In genomic region chr14:32939254-32940065, GRCh38 we compare ENCODE assay signal across 9 cellular contexts. TPM values are rescaled to one million over a fixed set of nuclear protein-coding genes. Genes with fewer than 3 reads are reported as not detected.
DNase-seq lines count a peak whose midpoint lies in the region; ATAC-seq, FAIRE-seq and TF ChIP-seq lines count a peak whose summit lies in the region.
"Had no signal": no experiment of that assay in that cellular context is flagged by ENCODE, and none has a peak within 500 bp of the region (broad histone marks: within the 10 kb centered on the region; RNA-seq: fewer than 3 reads in every experiment).

No MANE protein-coding gene starts in this region.

- peak overlapping the region; percentile 51 to 91 for H3K27ac ChIP-seq in coronary artery
- H3K27ac ChIP-seq in layer of hippocampus (ENCODE audit: low read depth, low read length) = peak overlapping the region; percentile 88

- TF ChIP-seq POLR2A in GM12891 (IDR thresholded peaks at IDR 0.05; ENCODE audit: low read depth, low read length) = no peak

- H3K27me3 ChIP-seq in layer of hippocampus (ENCODE audit: control insufficient read depth, insufficient read depth, low read length) = no peaks in the 10 kb centered on the region

- DNase-seq in DMS79 treated with DMSO at 0.1 percent for 48 hours (lab: John Stamatoyannopoulos, UW) = peak; percentile 62
- DNase-seq in RPMI7951 (ENCODE audit: low read depth) = peak; percentile 78
- no peak for DNase-seq in coronary artery (ENCODE audit: low spot score)
- DNase-seq in smooth muscle cell of the brain vasculature (ENCODE audit: low read depth, low spot score) = peak; percentile 23
- DNase-seq in GM12891 (ENCODE audit: insufficient read length, low spot score) = no peak

- no peak for FAIRE-seq in GM12891 (lab: Jason Lieb, UNC)

- ATAC-seq in HG02642 (IDR thresholded peaks at IDR 0.05; ENCODE audit: poor library complexity, unreplicated experiment) = peak; percentile 49
- ATAC-seq in GM18868 (IDR thresholded peaks at IDR 0.05; ENCODE audit: unreplicated experiment) = no peak

- TF ChIP-seq CTCF in coronary artery (IDR thresholded peaks at IDR 0.05) = no peak

- H3K4me3 ChIP-seq in coronary artery = peak overlapping the region; percentile 88

TF ChIP-seq in GM12891, 5 proteins besides CTCF, POLR2A, EP300 and RAD21:
- no peak for TF ChIP-seq TAF1 (IDR thresholded peaks at IDR 0.05; ENCODE audit: low read depth, low read length)
- TF ChIP-seq PAX5 (IDR thresholded peaks at IDR 0.05; ENCODE audit: insufficient read depth, low read length, severe bottlenecking) = no peak
- no peak for TF ChIP-seq SPI1 (IDR thresholded peaks at IDR 0.05; ENCODE audit: low read depth, low read length)
- no peak for TF ChIP-seq POLR2AphosphoS5 (IDR thresholded peaks at IDR 0.05; ENCODE audit: low read depth, low read length)
- TF ChIP-seq POU2F2 (IDR thresholded peaks at IDR 0.05; ENCODE audit: low read depth, low read length) = no peak

RNA-seq across cellular contexts. Expression of gene NPAS3, which starts 0.8 kb away (rescaled TPM):
- total RNA-seq in RPMI7951 (2014; rRNA removed; shearing (Covaris generic)) = 0.29 and 0.48 TPM in 2 replicates
- polyA plus RNA-seq in GM12891 (2012; ENCODE audit: low read depth, missing spikeins) = not detected
- total RNA-seq: activated CD8-positive, alpha-beta memory T cell treated with anti-CD3 and anti-CD28 coated beads for 36 hours had no signal

Comparison
In these comparisons a context has a peak if more than half of its experiments do, and no peak if none do; other contexts are left out.
1. DNase-seq: peak in DMS79 treated with DMSO at 0.1 percent for 48 hours (single experiment), RPMI7951 (single experiment) and smooth muscle cell of the brain vasculature (single experiment); none in coronary artery (single experiment) and GM12891 (single experiment).